In the genomic region with DNA sequence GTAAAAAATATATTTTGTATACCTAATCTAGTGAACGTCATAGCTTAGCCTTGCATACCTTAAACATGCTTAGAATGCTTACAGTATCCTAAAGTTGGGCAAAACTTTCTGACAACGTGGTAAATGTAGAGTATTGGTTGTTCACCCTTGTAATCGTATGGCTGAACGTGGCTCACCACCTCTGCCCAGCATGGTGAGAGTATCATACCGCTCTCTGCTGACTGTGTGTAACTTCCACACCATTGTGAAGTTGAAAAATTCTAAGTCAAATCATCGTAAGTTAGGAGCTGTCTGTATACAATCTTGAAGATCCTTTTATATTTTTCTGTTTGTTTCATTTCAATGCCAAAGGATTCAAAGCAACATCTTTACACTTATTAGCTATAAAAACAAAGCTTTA, we compare ENCODE assay signal across 24 cellular contexts.
"Had no signal": no experiment of that assay in that cellular context is flagged by ENCODE, and none has a peak within 500 bp of the region (broad histone marks: within the 10 kb centered on the region; RNA-seq: fewer than 3 reads in every experiment).

No MANE protein-coding gene starts in this region.

- H3K4me2 ChIP-seq: neural progenitor cell had no signal

- H3K4me3 ChIP-seq: body of pancreas, colonic mucosa, neural progenitor cell, spleen, transverse colon had no signal

- H3K36me3 ChIP-seq: colonic mucosa, neural progenitor cell, spleen, transverse colon had no signal

- H3K9ac ChIP-seq: neural progenitor cell had no signal

- H3K27ac Mint-ChIP-seq: activated CD4-positive, alpha-beta T cell treated with anti-CD3 and anti-CD28 coated beads for 36 hours; activated CD8-positive, alpha-beta memory T cell treated with anti-CD3 and anti-CD28 coated beads, Interleukin-2, amount 10 ng/mL, durations not matched to agents 7 days and 5 days; activated CD8-positive, alpha-beta T cell treated with anti-CD3 and anti-CD28 coated beads, Interleukin-2, amount 10 ng/mL, durations not matched to agents 7 days and 5 days; activated naive CD8-positive, alpha-beta T cell; memory B cell; neural progenitor cell; T-helper 2 cell treated with Interferon-gamma antibody and Interleukin-4, amounts not matched to agents 5 μg/mL and 100 μg/mL, for 36 hours had no signal

- H3K9me3 Mint-ChIP-seq: memory B cell; naive thymus-derived CD8-positive, alpha-beta T cell; neural progenitor cell; T-helper 2 cell treated with Interferon-gamma antibody and Interleukin-4, amounts not matched to agents 5 μg/mL and 100 μg/mL, for 36 hours had no signal

- H3K27ac ChIP-seq: body of pancreas, colonic mucosa, epithelial cell of prostate, neural progenitor cell, spleen had no signal

- ATAC-seq: activated CD4-positive, alpha-beta T cell treated with anti-CD3 and anti-CD28 coated beads for 36 hours; activated CD8-positive, alpha-beta memory T cell treated with anti-CD3 and anti-CD28 coated beads, Interleukin-2, amount 10 ng/mL, durations not matched to agents 7 days and 5 days; activated CD8-positive, alpha-beta T cell treated with anti-CD3 and anti-CD28 coated beads, Interleukin-2, amount 10 ng/mL, durations not matched to agents 7 days and 5 days; body of pancreas; naive thymus-derived CD8-positive, alpha-beta T cell; right cardiac atrium had no signal

- H3K4me3 Mint-ChIP-seq: activated CD4-positive, alpha-beta T cell treated with anti-CD3 and anti-CD28 coated beads for 36 hours; activated CD8-positive, alpha-beta memory T cell treated with anti-CD3 and anti-CD28 coated beads, Interleukin-2, amount 10 ng/mL, durations not matched to agents 7 days and 5 days; activated CD8-positive, alpha-beta T cell treated with anti-CD3 and anti-CD28 coated beads, Interleukin-2, amount 10 ng/mL, durations not matched to agents 7 days and 5 days; activated naive CD8-positive, alpha-beta T cell; memory B cell; naive thymus-derived CD8-positive, alpha-beta T cell; neural progenitor cell; T-helper 2 cell treated with Interferon-gamma antibody and Interleukin-4, amounts not matched to agents 5 μg/mL and 100 μg/mL, for 36 hours had no signal

- DNase-seq: activated CD4-positive, alpha-beta T cell treated with anti-CD3 and anti-CD28 coated beads for 36 hours; activated CD4-positive, CD25-positive, alpha-beta regulatory T cell; activated CD8-positive, alpha-beta memory T cell treated with anti-CD3 and anti-CD28 coated beads, Interleukin-2, amount 10 ng/mL, durations not matched to agents 7 days and 5 days; activated CD8-positive, alpha-beta T cell treated with anti-CD3 and anti-CD28 coated beads, Interleukin-2, amount 10 ng/mL, durations not matched to agents 7 days and 5 days; activated naive CD4-positive, alpha-beta T cell treated with Interleukin-2 at 50 U/mL for 16 hours; activated T-cell treated with anti-CD3 and anti-CD28 coated beads, Interleukin-2, amount 50 U/mL, for 48 hours; aorta; body of pancreas; colonic mucosa; effector CD8-positive, alpha-beta T cell; kidney; midbrain; naive thymus-derived CD8-positive, alpha-beta T cell; occipital lobe; posterior cingulate gyrus; right cardiac atrium; spleen; stimulated activated naive CD4-positive, alpha-beta T cell treated with Interleukin-2 at 50 U/mL for 16 hours; transverse colon had no signal

- H3K4me1 Mint-ChIP-seq: activated CD4-positive, alpha-beta T cell treated with anti-CD3 and anti-CD28 coated beads for 36 hours; activated CD8-positive, alpha-beta memory T cell treated with anti-CD3 and anti-CD28 coated beads, Interleukin-2, amount 10 ng/mL, durations not matched to agents 7 days and 5 days; naive thymus-derived CD8-positive, alpha-beta T cell; neural progenitor cell had no signal

- H3K36me3 Mint-ChIP-seq: activated CD8-positive, alpha-beta memory T cell treated with anti-CD3 and anti-CD28 coated beads, Interleukin-2, amount 10 ng/mL, durations not matched to agents 7 days and 5 days; memory B cell; naive thymus-derived CD8-positive, alpha-beta T cell; neural progenitor cell had no signal

- H2AFZ ChIP-seq: neural progenitor cell had no signal

- H3K9me3 ChIP-seq: body of pancreas, colonic mucosa, spleen, transverse colon had no signal

- H3K27me3 Mint-ChIP-seq: activated CD4-positive, alpha-beta T cell treated with anti-CD3 and anti-CD28 coated beads for 36 hours; activated CD8-positive, alpha-beta memory T cell treated with anti-CD3 and anti-CD28 coated beads, Interleukin-2, amount 10 ng/mL, durations not matched to agents 7 days and 5 days; activated naive CD8-positive, alpha-beta T cell; memory B cell; naive thymus-derived CD8-positive, alpha-beta T cell had no signal

- H3K27me3 ChIP-seq: body of pancreas, colonic mucosa, neural progenitor cell, spleen, transverse colon had no signal

- H3K4me1 ChIP-seq: neural progenitor cell, spleen had no signal
